ENCODE assay signal across 8 cellular contexts in the genomic region with DNA sequence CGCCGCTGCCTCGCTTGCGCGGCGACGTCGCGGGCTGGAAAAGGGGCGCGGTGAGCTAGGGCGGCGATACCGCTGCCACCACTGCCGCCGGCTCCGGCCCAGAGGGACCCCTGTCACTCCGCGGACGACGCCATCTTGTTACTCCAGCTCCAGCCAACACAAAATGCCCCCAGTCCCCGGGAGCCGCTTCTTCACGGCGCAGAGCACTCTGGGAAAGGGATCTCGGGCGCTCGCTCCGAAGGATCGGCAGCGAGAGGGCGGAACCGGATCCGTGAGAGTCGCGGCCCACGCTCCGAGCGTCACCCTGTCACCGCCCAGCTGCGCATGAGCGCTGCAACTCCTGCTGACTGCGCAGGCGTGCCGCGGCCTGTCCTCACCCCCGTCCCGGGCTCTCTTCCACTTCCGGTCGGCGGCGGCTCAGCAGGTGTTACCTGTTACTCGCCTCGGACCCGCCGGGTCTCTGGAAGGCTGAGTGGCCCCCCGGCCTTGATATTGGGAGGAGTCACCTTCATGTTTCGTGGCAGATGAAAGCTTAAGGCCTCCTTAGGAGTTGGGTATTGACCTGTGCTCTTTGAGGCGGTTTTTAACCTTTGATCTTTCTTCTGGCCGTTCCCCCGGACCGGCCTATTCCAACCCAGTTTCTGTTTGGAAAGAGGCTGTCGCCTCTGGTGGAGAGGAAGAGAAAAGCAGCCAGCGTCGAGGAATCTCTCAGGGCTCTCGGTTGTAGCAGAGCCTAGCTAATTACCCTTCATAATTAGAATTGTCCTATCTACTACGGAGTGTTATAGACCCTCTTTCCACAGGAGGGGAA. TPM values are rescaled to one million over a fixed set of nuclear protein-coding genes. Genes with fewer than 3 reads are reported as not detected.
DNase-seq lines count a peak whose midpoint lies in the region; ATAC-seq, FAIRE-seq and TF ChIP-seq lines count a peak whose summit lies in the region.

Gene CSNK1A1 (minus strand): TSS at position 213 of the 811 bp plus-strand sequence. CDS start 475 bp downstream, outside the sequence.

- H3K36me3 ChIP-seq in pancreas: no peaks in the 10 kb centered on the region
- peaks cover 6 to 13% (median 9%) of the 10 kb centered on the region in 3 donors for H3K36me3 ChIP-seq in tibial artery

- TF ChIP-seq CTCF in GM12874 (IDR thresholded peaks at IDR 0.05; ENCODE audit: insufficient read depth, low read depth, low read length) (peak; percentile 64), pancreas (IDR thresholded peaks at IDR 0.05) (peak; percentile 52 to 78 (median 70)), tibial artery (IDR thresholded peaks at IDR 0.05) (peak; percentile 85 to 89)

- peak; percentile 17 for FAIRE-seq in pancreas (lab: Jason Lieb, UNC)

- peak within 1 kb of the TSS; percentile 65 to 97 (median 86) for H3K4me3 ChIP-seq in pancreas
- peak within 1 kb of the TSS; percentile 92 to 96 for H3K4me3 ChIP-seq in tibial artery

- intact Hi-C loops in Right ventricle myocardium inferior (cut with DNase I) (loop anchor here (1.0 to 5.0 kb wide), 4 partner anchors 34 to 489 kb away; partner anchors contain the start of gene SH3TC2), pancreas (cut with DNase I) (no loop called here), tibial artery (cut with DNase I; ENCODE audit: low total_unique reads) (no loop called here)

- H3K9me3 ChIP-seq in pancreas (no peaks in the 10 kb centered on the region), tibial artery (no peaks in the 10 kb centered on the region)

- peak within 1 kb of the TSS; percentile 90 to 97 (median 96) for H3K27ac ChIP-seq in pancreas
- peak within 1 kb of the TSS; percentile 97 to 99 for H3K27ac ChIP-seq in tibial artery

- WGBS in pancreas, 2 donors: 0% methylated on average over 60 to 67 of the region's 67 CpGs

- no peaks in the 10 kb centered on the region for H3K27me3 ChIP-seq in pancreas
- no peaks in the 10 kb centered on the region for H3K27me3 ChIP-seq in tibial artery

- peaks cover 12 to 28% (median 14%) of the 10 kb centered on the region in 3 donors for H3K4me1 ChIP-seq in pancreas
- peaks cover 0 to 37% (median 18%) of the 10 kb centered on the region in 4 donors for H3K4me1 ChIP-seq in tibial artery

- peak; percentile 92 to 98 (median 97) for DNase-seq in NCI-H1417 (lab: John Stamatoyannopoulos, UW)
- DNase-seq in SW 1271 (lab: John Stamatoyannopoulos, UW): peak; percentile 98 to 99
- peak; percentile 96 for DNase-seq in activated naive CD8-positive, alpha-beta T cell treated with anti-CD3 and anti-CD28 coated beads, Interleukin-2, amount 50 U/mL, for 16 hours (ENCODE audit: low read depth, low spot score)
- peak; percentile 99 for DNase-seq in Right ventricle myocardium inferior (ENCODE audit: missing footprints)
- DNase-seq in pancreas: peak; percentile 98 to 100 (median 99)
- peak; percentile 97 to 99 for DNase-seq in tibial artery

- ATAC-seq in HG02763 (IDR thresholded peaks at IDR 0.05; ENCODE audit: unreplicated experiment) (peak; percentile 85), Right ventricle myocardium inferior (peak; percentile 98), pancreas (peak; percentile 93 to 97 (median 95))

RNA-seq across cellular contexts. Expression of gene CSNK1A1, which starts in this region (rescaled TPM):
- total RNA-seq in Right ventricle myocardium inferior (202 TPM), pancreas (10 to 100 TPM; 60.5 to 98.1 (median 83.0) TPM)
- 10 to 100 TPM; 23.0 to 41.0 TPM for polyA plus RNA-seq in pancreas

Comparison
In these comparisons a context has a peak if more than half of its experiments do, and no peak if none do; other contexts are left out.
1. Peak in every context shown above with its lines: DNase-seq, ATAC-seq, H3K4me3 ChIP-seq and H3K27ac ChIP-seq.